In the genomic region with DNA sequence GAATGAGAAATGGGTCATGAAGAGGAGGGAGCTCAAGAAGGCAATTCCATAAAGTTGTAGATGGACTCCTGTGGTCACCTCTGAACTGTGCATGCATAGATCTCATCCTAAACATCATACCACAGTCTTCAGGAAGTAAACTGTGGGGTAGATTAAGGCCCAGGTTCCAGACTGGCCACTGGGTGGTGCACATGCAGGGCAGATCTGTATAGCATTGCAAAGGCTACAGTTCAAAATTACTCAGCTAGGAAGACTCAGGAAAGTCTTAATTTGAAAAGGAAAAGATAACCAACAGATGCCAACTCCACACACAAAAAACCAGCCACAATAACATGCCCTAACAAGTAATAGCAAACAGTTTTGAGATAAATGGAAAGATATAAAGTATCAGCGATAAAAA, we compare ENCODE assay signal across 2 cellular contexts.
TF ChIP-seq lines count a peak whose summit lies in the region.

No MANE protein-coding gene starts in this region.

TF ChIP-seq in Ishikawa, 13 proteins besides CTCF, POLR2A, EP300 and RAD21 (continued from another document):
- no peak for TF ChIP-seq REST (IDR thresholded peaks at IDR 0.05; ENCODE audit: low read depth)
- TF ChIP-seq, protein P1, sequence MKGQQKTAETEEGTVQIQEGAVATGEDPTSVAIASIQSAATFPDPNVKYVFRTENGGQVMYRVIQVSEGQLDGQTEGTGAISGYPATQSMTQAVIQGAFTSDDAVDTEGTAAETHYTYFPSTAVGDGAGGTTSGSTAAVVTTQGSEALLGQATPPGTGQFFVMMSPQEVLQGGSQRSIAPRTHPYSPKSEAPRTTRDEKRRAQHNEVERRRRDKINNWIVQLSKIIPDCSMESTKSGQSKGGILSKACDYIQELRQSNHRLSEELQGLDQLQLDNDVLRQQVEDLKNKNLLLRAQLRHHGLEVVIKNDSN (IDR thresholded peaks at IDR 0.05) = no peak
- no peak for TF ChIP-seq TEAD4 (IDR thresholded peaks at IDR 0.05)
- TF ChIP-seq NFIC (IDR thresholded peaks at IDR 0.05) = no peak
- TF ChIP-seq ZBTB7A (IDR thresholded peaks at IDR 0.05; ENCODE audit: low read depth) = no peak
- TF ChIP-seq, protein P2, sequence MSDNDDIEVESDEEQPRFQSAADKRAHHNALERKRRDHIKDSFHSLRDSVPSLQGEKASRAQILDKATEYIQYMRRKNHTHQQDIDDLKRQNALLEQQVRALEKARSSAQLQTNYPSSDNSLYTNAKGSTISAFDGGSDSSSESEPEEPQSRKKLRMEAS (IDR thresholded peaks at IDR 0.05) = no peak
- no peak for TF ChIP-seq CREB1 (IDR thresholded peaks at IDR 0.05; ENCODE audit: low read depth)
- no peak for TF ChIP-seq CEBPB (IDR thresholded peaks at IDR 0.05)

TF ChIP-seq in K562, 482 proteins besides CTCF, POLR2A, EP300 and RAD21 (continued from another document):
- TF ChIP-seq, protein P3, sequence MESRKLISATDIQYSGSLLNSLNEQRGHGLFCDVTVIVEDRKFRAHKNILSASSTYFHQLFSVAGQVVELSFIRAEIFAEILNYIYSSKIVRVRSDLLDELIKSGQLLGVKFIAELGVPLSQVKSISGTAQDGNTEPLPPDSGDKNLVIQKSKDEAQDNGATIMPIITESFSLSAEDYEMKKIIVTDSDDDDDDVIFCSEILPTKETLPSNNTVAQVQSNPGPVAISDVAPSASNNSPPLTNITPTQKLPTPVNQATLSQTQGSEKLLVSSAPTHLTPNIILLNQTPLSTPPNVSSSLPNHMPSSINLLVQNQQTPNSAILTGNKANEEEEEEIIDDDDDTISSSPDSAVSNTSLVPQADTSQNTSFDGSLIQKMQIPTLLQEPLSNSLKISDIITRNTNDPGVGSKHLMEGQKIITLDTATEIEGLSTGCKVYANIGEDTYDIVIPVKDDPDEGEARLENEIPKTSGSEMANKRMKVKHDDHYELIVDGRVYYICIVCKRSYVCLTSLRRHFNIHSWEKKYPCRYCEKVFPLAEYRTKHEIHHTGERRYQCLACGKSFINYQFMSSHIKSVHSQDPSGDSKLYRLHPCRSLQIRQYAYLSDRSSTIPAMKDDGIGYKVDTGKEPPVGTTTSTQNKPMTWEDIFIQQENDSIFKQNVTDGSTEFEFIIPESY (CRISPR knock-in tag; IDR thresholded peaks at IDR 0.05) = no peak
- TF ChIP-seq ZNF408 (CRISPR knock-in tag; IDR thresholded peaks at IDR 0.05; ENCODE audit: low read depth) = no peak
- no peak for TF ChIP-seq ZNF121 (CRISPR knock-in tag; conservative IDR thresholded peaks at IDR 0.05)
- TF ChIP-seq ZNF212 (CRISPR knock-in tag; IDR thresholded peaks at IDR 0.05) = no peak
- TF ChIP-seq LEF1 (IDR thresholded peaks at IDR 0.05) = no peak
- TF ChIP-seq SIX5 (IDR thresholded peaks at IDR 0.05; ENCODE audit: borderline replicate concordance in 1 of 2, insufficient read depth in 1 of 2, low read depth in 1 of 2, low read length in 2 of 2) = no peak
